In genomic region chr5:141850183-141850768, GRCh38 we compare ENCODE assay signal across 8 cellular contexts. TPM values are rescaled to one million over a fixed set of nuclear protein-coding genes. Genes with fewer than 3 reads are reported as not detected.
DNase-seq lines count a peak whose midpoint lies in the region; ATAC-seq and TF ChIP-seq lines count a peak whose summit lies in the region.

No MANE protein-coding gene starts in this region.

- no peak for ATAC-seq in thoracic aorta (ENCODE audit: insufficient number of reproducible peaks, low FRiP score, low read depth)

- H3K4me1 Mint-ChIP-seq in activated CD4-positive, alpha-beta memory T cell treated with anti-CD3 and anti-CD28 coated beads, Interleukin-2, amount 10 ng/mL, durations not matched to agents 7 days and 5 days, result peaks cover 20% of the 10 kb centered on the region

- H3K27me3 ChIP-seq in BE2C (no peaks in the 10 kb centered on the region), muscle layer of colon (ENCODE audit: control insufficient read depth in 1 of 2, insufficient read depth in 2 of 2, low read length in 2 of 2) (no peaks in the 10 kb centered on the region), thoracic aorta (replicated peaks; ENCODE audit: insufficient read depth) (no peaks in the 10 kb centered on the region)

- peaks cover 4% of the 10 kb centered on the region for H3K27me3 Mint-ChIP-seq in activated CD4-positive, alpha-beta memory T cell treated with anti-CD3 and anti-CD28 coated beads, Interleukin-2, amount 10 ng/mL, durations not matched to agents 7 days and 5 days

- H3K9ac ChIP-seq in muscle layer of colon (ENCODE audit: low read length), result peak overlapping the region; percentile 95

- CTCF ChIA-PET in activated CD4-positive, alpha-beta memory T cell treated with anti-CD3 and anti-CD28 coated beads, Interleukin-2, amount 10 ng/mL, durations not matched to agents 7 days and 5 days (lab: Charles Lee), result interaction anchor here (1.0 to 1.7 kb wide), 4 partner anchors 28 to 157 kb away, joined by 4 to 12 read pairs (median 4); partner anchors contain the start of gene RNF14

- H3K9me3 Mint-ChIP-seq in activated CD4-positive, alpha-beta memory T cell treated with anti-CD3 and anti-CD28 coated beads, Interleukin-2, amount 10 ng/mL, durations not matched to agents 7 days and 5 days, result no peaks in the 10 kb centered on the region

- H3K27ac ChIP-seq in muscle layer of colon (ENCODE audit: low read depth, low read length) (peak overlapping the region; percentile 91), thoracic aorta (peak overlapping the region; percentile 96 to 99)

- POLR2A ChIA-PET in activated CD4-positive, alpha-beta memory T cell treated with anti-CD3 and anti-CD28 coated beads, Interleukin-2, amount 10 ng/mL, durations not matched to agents 7 days and 5 days (lab: Charles Lee), result interaction anchor here (0.6 to 2.4 kb wide), 12 partner anchors 9 to 257 kb away, joined by 3 to 16 read pairs (median 5); partner anchors contain the start of genes DELE1, FCHSD1, PCDH1 and RNF14

- peak overlapping the region; percentile 79 for H3K4me3 ChIP-seq in BE2C (ENCODE audit: low read depth, low read length)
- peak overlapping the region; percentile 91 to 97 for H3K4me3 ChIP-seq in muscle layer of colon (ENCODE audit: low read depth in 1 of 2, low read length in 2 of 2)
- H3K4me3 ChIP-seq in thoracic aorta, result peak overlapping the region; percentile 99

- peak overlapping the region; percentile 84 for H3K27ac Mint-ChIP-seq in activated CD4-positive, alpha-beta memory T cell treated with anti-CD3 and anti-CD28 coated beads, Interleukin-2, amount 10 ng/mL, durations not matched to agents 7 days and 5 days

- no peaks in the 10 kb centered on the region for H3K36me3 Mint-ChIP-seq in activated CD4-positive, alpha-beta memory T cell treated with anti-CD3 and anti-CD28 coated beads, Interleukin-2, amount 10 ng/mL, durations not matched to agents 7 days and 5 days (ENCODE audit: low read depth)

- no peak for DNase-seq in BE2C
- DNase-seq in GM19238 (ENCODE audit: insufficient read length, low spot score), result peak; percentile 31
- DNase-seq in LHCN-M2 (ENCODE audit: low read depth), result peak; percentile 28
- no peak for DNase-seq in activated CD4-positive, alpha-beta memory T cell treated with anti-CD3 and anti-CD28 coated beads, Interleukin-2, amount 10 ng/mL, durations not matched to agents 7 days and 5 days
- peak; percentile 74 for DNase-seq in epidermal melanocyte (ENCODE audit: insufficient read length, low spot score)
- DNase-seq in thoracic aorta (ENCODE audit: low spot score), result no peak
- DNase-seq in cerebellar nuclear complex (lab: John Stamatoyannopoulos, UW), result no peak

- H3K4me1 ChIP-seq in BE2C (peaks cover 20% of the 10 kb centered on the region), muscle layer of colon (ENCODE audit: insufficient read depth, low read length) (peaks cover 11% of the 10 kb centered on the region), thoracic aorta (ENCODE audit: control insufficient read depth in 1 of 2, low read depth in 2 of 2) (peaks cover 0 to 8% of the 10 kb centered on the region in 2 donors)

- peak overlapping the region; percentile 80 for H3K4me3 Mint-ChIP-seq in activated CD4-positive, alpha-beta memory T cell treated with anti-CD3 and anti-CD28 coated beads, Interleukin-2, amount 10 ng/mL, durations not matched to agents 7 days and 5 days

- TF ChIP-seq CTCF in BE2C (IDR thresholded peaks at IDR 0.05; ENCODE audit: low read depth, low read length) (no peak), thoracic aorta (IDR thresholded peaks at IDR 0.05) (no peak)

- H3K36me3 ChIP-seq in BE2C, result peaks cover 5% of the 10 kb centered on the region; the same call in 1 of the 2 replicates
- no peaks in the 10 kb centered on the region for H3K36me3 ChIP-seq in muscle layer of colon (ENCODE audit: insufficient read depth, low read length)
- no peaks in the 10 kb centered on the region for H3K36me3 ChIP-seq in thoracic aorta

- H3K9me3 ChIP-seq in BE2C (no peaks in the 10 kb centered on the region), muscle layer of colon (ENCODE audit: low read length) (no peaks in the 10 kb centered on the region), thoracic aorta (no peaks in the 10 kb centered on the region)

RNA-seq across cellular contexts. Expression of gene PCDH1, which starts 27.9 kb away (rescaled TPM):
- polyA plus RNA-seq in BE2C (2012; ENCODE audit: insufficient read depth, insufficient read length, low read depth), result 129 TPM
- total RNA-seq in LHCN-M2 (2014; rRNA removed) (not detected in 2 replicates), thoracic aorta (10 to 100 TPM; 24.6 to 43.4 TPM)
- 0.13 TPM for polyA plus RNA-seq in LHCN-M2 (2012)
- total RNA-seq in activated CD4-positive, alpha-beta memory T cell treated with anti-CD3 and anti-CD28 coated beads, Interleukin-2, amount 10 ng/mL, durations not matched to agents 7 days and 5 days, result not detected

Comparison
In these comparisons a context has a peak if more than half of its experiments do, and no peak if none do; other contexts are left out.
1. DNase-seq: peak in GM19238 (single experiment), LHCN-M2 (single experiment) and epidermal melanocyte (single experiment); none in BE2C (single experiment), activated CD4-positive, alpha-beta memory T cell treated with anti-CD3 and anti-CD28 coated beads, Interleukin-2, amount 10 ng/mL, durations not matched to agents 7 days and 5 days (single experiment), thoracic aorta (single experiment) and cerebellar nuclear complex (0 of 2).
2. RNA of gene PCDH1, which starts 27.9 kb away (total RNA-seq): 24.6 to 43.4 TPM in thoracic aorta; not detected in LHCN-M2 and not detected in activated CD4-positive, alpha-beta memory T cell treated with anti-CD3 and anti-CD28 coated beads, Interleukin-2, amount 10 ng/mL, durations not matched to agents 7 days and 5 days; every median in the first group is over 10 times any median in the second.
3. Peak in every context shown above with its lines, with median percentiles within 50 percentile points of each other: H3K4me3 ChIP-seq.